Comparison of ENCODE assay signal across 10 cellular contexts in the genomic region with DNA sequence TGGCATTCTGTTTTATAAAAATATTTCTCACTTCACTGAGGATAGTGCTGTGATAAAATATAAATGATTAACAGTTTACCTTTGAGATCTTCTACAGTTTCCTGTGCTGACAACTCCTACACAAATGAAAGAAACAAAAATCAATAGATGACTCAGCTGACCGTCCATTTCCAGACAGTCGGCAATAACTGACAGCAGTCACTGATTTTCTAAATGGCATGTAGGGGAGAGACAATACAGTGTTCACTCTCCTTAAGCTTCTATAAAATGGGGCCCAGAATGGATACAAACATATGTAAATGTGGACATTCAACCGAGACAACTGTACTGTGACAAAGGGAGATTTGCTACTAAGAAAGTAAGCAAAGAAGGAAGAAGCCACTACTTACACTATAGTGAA. TPM values are rescaled to one million over a fixed set of nuclear protein-coding genes. Genes with fewer than 3 reads are reported as not detected.
DNase-seq lines count a peak whose midpoint lies in the region; ATAC-seq and TF ChIP-seq lines count a peak whose summit lies in the region.
"Had no signal": no experiment of that assay in that cellular context is flagged by ENCODE, and none has a peak within 500 bp of the region (broad histone marks: within the 10 kb centered on the region; RNA-seq: fewer than 3 reads in every experiment).

No MANE protein-coding gene starts in this region.

- no peak overlapping the region for H3K4me3 ChIP-seq in spleen

- no peak for TF ChIP-seq CTCF in spleen (IDR thresholded peaks at IDR 0.05 in 8 of 11, conservative IDR thresholded peaks at IDR 0.05 in 3 of 11)

- H3K36me3 ChIP-seq in spleen, result peaks cover 0 to 43% (median 17%) of the 10 kb centered on the region in 6 donors

- 47 to 81% (median 70%) methylated on average over 3 of the region's 3 CpGs for WGBS in spleen, 5 donors

- H3K9me3 ChIP-seq in spleen, result no peaks in the 10 kb centered on the region

- H3K27ac ChIP-seq in spleen, result no peak overlapping the region

- H3K27me3 ChIP-seq in spleen (replicated peaks in 1 of 7), result no peaks in the 10 kb centered on the region

- intact Hi-C loops in spleen (cut with DNase I; ENCODE audit: low total_unique reads), result no loop called here

- DNase-seq in left kidney (ENCODE audit: low read depth, low spot score), result peak; percentile 10
- no peak for DNase-seq in spleen
- no peak for DNase-seq in cerebellum (ENCODE audit: low spot score)
- no peak for DNase-seq in NCI-H1048 (lab: John Stamatoyannopoulos, UW)
- DNase-seq in germinal center (ENCODE audit: low spot score), result no peak
- DNase-seq: NCI-H1105 treated with DMSO at 0.1 percent for 48 hours, T1000 had no signal

- no peak for TF ChIP-seq POLR2A in spleen (IDR thresholded peaks at IDR 0.05)

- ATAC-seq in GM18867 (IDR thresholded peaks at IDR 0.05; ENCODE audit: unreplicated experiment) (peak; percentile 92), GM21619 (IDR thresholded peaks at IDR 0.05; ENCODE audit: unreplicated experiment) (peak; percentile 98), HG03378 (IDR thresholded peaks at IDR 0.05; ENCODE audit: unreplicated experiment) (peak; percentile 97)

- H3K4me1 ChIP-seq in spleen, result no peaks in the 10 kb centered on the region

RNA-seq across cellular contexts. Expression of a gene that starts 34.3 kb away (rescaled TPM):
- 10 to 100 TPM; 14.2 to 26.5 (median 20.2) TPM for total RNA-seq in spleen
- 10 to 100 TPM in 1 of 3 donors, 1 to 10 TPM in 2; 4.0 to 11.4 (median 4.4) TPM for polyA plus RNA-seq in spleen
- total RNA-seq in cerebellum, result 159 TPM
